Comparison of ENCODE assay signal across 12 cellular contexts in genomic region chr18:9796933-9797549, GRCh38.
DNase-seq lines count a peak whose midpoint lies in the region; ATAC-seq and TF ChIP-seq lines count a peak whose summit lies in the region.
"Had no signal": no experiment of that assay in that cellular context is flagged by ENCODE, and none has a peak within 500 bp of the region (broad histone marks: within the 10 kb centered on the region; RNA-seq: fewer than 3 reads in every experiment).

No MANE protein-coding gene starts in this region.

- TF ChIP-seq CTCF in BE2C (IDR thresholded peaks at IDR 0.05; ENCODE audit: low read depth, low read length): no peak
- no peak for TF ChIP-seq CTCF in endodermal cell (conservative IDR thresholded peaks at IDR 0.05)
- no peak for TF ChIP-seq CTCF in neural progenitor cell (IDR thresholded peaks at IDR 0.05)
- TF ChIP-seq CTCF in chondrocyte (IDR thresholded peaks at IDR 0.05): no peak

- no peaks in the 10 kb centered on the region for H3K4me1 ChIP-seq in BE2C
- no peaks in the 10 kb centered on the region for H3K4me1 ChIP-seq in endodermal cell (ENCODE audit: control insufficient read depth, insufficient read depth, low read length)
- H3K4me1 ChIP-seq in neural progenitor cell: no peaks in the 10 kb centered on the region

- H3K27ac ChIP-seq in endodermal cell (ENCODE audit: low read depth, low read length): peak overlapping the region; percentile 29
- no peak overlapping the region for H3K27ac ChIP-seq in neural progenitor cell

- H3K4me2 ChIP-seq in neural progenitor cell: no peak overlapping the region

- H3K36me3 Mint-ChIP-seq in endodermal cell (ENCODE audit: low read depth) (peaks cover 10% of the 10 kb centered on the region), neural progenitor cell (peaks cover 4% of the 10 kb centered on the region), chondrocyte (ENCODE audit: low read depth) (peaks cover 14% of the 10 kb centered on the region)

- H3K4me3 Mint-ChIP-seq in endodermal cell: no peak overlapping the region
- no peak overlapping the region for H3K4me3 Mint-ChIP-seq in neural progenitor cell
- no peak overlapping the region for H3K4me3 Mint-ChIP-seq in chondrocyte (ENCODE audit: unreplicated experiment)

- H3K27me3 ChIP-seq in BE2C (no peaks in the 10 kb centered on the region), endodermal cell (ENCODE audit: control insufficient read depth, insufficient read depth, low read length, poor library complexity, severe bottlenecking) (no peaks in the 10 kb centered on the region), neural progenitor cell (no peaks in the 10 kb centered on the region)

- no peak for ATAC-seq in HG02763 (IDR thresholded peaks at IDR 0.05; ENCODE audit: unreplicated experiment)
- no peak for ATAC-seq in GM21515 (IDR thresholded peaks at IDR 0.05; ENCODE audit: unreplicated experiment)
- no peak for ATAC-seq in HG02678 (IDR thresholded peaks at IDR 0.05; ENCODE audit: unreplicated experiment)
- ATAC-seq: mucosa of descending colon had no signal

- H3K4me3 ChIP-seq in BE2C (ENCODE audit: low read depth, low read length): peak overlapping the region; percentile 45
- no peak overlapping the region for H3K4me3 ChIP-seq in endodermal cell (ENCODE audit: low read length)
- H3K4me3 ChIP-seq in neural progenitor cell: no peak overlapping the region
- H3K4me3 ChIP-seq: mucosa of descending colon had no signal

- H3K27ac Mint-ChIP-seq in endodermal cell (no peak overlapping the region), neural progenitor cell (peak overlapping the region; percentile 46), chondrocyte (ENCODE audit: unreplicated experiment) (no peak overlapping the region)

- no peaks in the 10 kb centered on the region for H4K20me1 ChIP-seq in neural progenitor cell (ENCODE audit: low read depth)

- peaks cover 3% of the 10 kb centered on the region for H3F3A ChIP-seq in neural progenitor cell (ENCODE audit: low read depth)

- no peaks in the 10 kb centered on the region for H3K36me3 ChIP-seq in BE2C
- no peaks in the 10 kb centered on the region for H3K36me3 ChIP-seq in endodermal cell (ENCODE audit: control insufficient read depth, insufficient read depth, low read length)
- H3K36me3 ChIP-seq in neural progenitor cell: no peaks in the 10 kb centered on the region

- no peaks in the 10 kb centered on the region for H3K79me2 ChIP-seq in neural progenitor cell (ENCODE audit: low read depth)

- H3K9me3 Mint-ChIP-seq in endodermal cell (no peaks in the 10 kb centered on the region), neural progenitor cell (peaks cover 2% of the 10 kb centered on the region), chondrocyte (ENCODE audit: low read depth) (peaks cover 8% of the 10 kb centered on the region)

- no peaks in the 10 kb centered on the region for H3K4me1 Mint-ChIP-seq in endodermal cell
- peaks cover 12% of the 10 kb centered on the region for H3K4me1 Mint-ChIP-seq in neural progenitor cell
- no peaks in the 10 kb centered on the region for H3K4me1 Mint-ChIP-seq in chondrocyte (ENCODE audit: low read depth)

- WGBS in endodermal cell (ENCODE audit: insufficient coverage in 1 of 2, insufficient read length in 1 of 2), 2 experiments: 90 to 92% methylated on average over 8 to 9 of the region's 9 CpGs

- peak; percentile 25 for DNase-seq in BE2C
- peak; percentile 20 for DNase-seq in NCI-H187 treated with DMSO at 0.1 percent for 48 hours (lab: John Stamatoyannopoulos, UW)
- no peak for DNase-seq in endodermal cell
- no peak for DNase-seq in neural progenitor cell (ENCODE audit: low spot score)
- DNase-seq in chondrocyte (ENCODE audit: low spot score): no peak
- DNase-seq: activated CD8-positive, alpha-beta memory T cell treated with anti-CD3 and anti-CD28 coated beads, Interleukin-2, amount 50 U/mL, for 48 hours; Kasumi-1; mucosa of descending colon; stimulated activated CD4-positive, alpha-beta T cell treated with anti-CD3 and anti-CD28 coated beads, Interleukin-12 subunit alpha, Interleukin-12 subunit beta, amount 100 ng/mL, for 4 hours had no signal

- H3K9me3 ChIP-seq in BE2C: no peaks in the 10 kb centered on the region
- H3K9me3 ChIP-seq in endodermal cell (ENCODE audit: control insufficient read depth, low read length): no peaks in the 10 kb centered on the region
- no peaks in the 10 kb centered on the region for H3K9me3 ChIP-seq in neural progenitor cell (ENCODE audit: low read depth)
- H3K9me3 ChIP-seq: mucosa of descending colon had no signal

- H2AFZ ChIP-seq in neural progenitor cell (replicated peaks): peak overlapping the region; percentile 1

- H3K9ac ChIP-seq in endodermal cell (ENCODE audit: extremely low read depth, low read length, poor library complexity, severe bottlenecking) (no peak overlapping the region), neural progenitor cell (no peak overlapping the region)

- no peaks in the 10 kb centered on the region for H3K27me3 Mint-ChIP-seq in endodermal cell (ENCODE audit: insufficient read depth)
- no peaks in the 10 kb centered on the region for H3K27me3 Mint-ChIP-seq in neural progenitor cell (ENCODE audit: insufficient read depth, low read depth)
- H3K27me3 Mint-ChIP-seq in chondrocyte (ENCODE audit: low read depth): no peaks in the 10 kb centered on the region

Comparison
In these comparisons a context has a peak if more than half of its experiments do, and no peak if none do; other contexts are left out.
1. DNase-seq: peak in BE2C (single experiment) and NCI-H187 treated with DMSO at 0.1 percent for 48 hours (single experiment); none in endodermal cell (single experiment), neural progenitor cell (single experiment) and chondrocyte (single experiment).